ENCODE assay signal across 8 cellular contexts in genomic region chr22:31212783-31213626, GRCh38. TPM values are rescaled to one million over a fixed set of nuclear protein-coding genes. Genes with fewer than 3 reads are reported as not detected.
DNase-seq lines count a peak whose midpoint lies in the region; ATAC-seq lines count a peak whose summit lies in the region.

No MANE protein-coding gene starts in this region.

- no peaks in the 10 kb centered on the region for H3K36me3 ChIP-seq in iPS-15b (ENCODE audit: control insufficient read depth, insufficient read depth, low read length)

- H3K36me3 Mint-ChIP-seq in activated CD4-positive, alpha-beta memory T cell treated with anti-CD3 and anti-CD28 coated beads for 36 hours = peaks cover 3% of the 10 kb centered on the region

- peaks cover 54% of the 10 kb centered on the region for H3K4me1 Mint-ChIP-seq in activated CD4-positive, alpha-beta memory T cell treated with anti-CD3 and anti-CD28 coated beads for 36 hours (ENCODE audit: low read depth)

- H3K4me3 ChIP-seq in iPS-15b (ENCODE audit: low read depth, low read length) = peak overlapping the region; percentile 88

- no peaks in the 10 kb centered on the region for H3K27me3 ChIP-seq in iPS-15b (ENCODE audit: control insufficient read depth, insufficient read depth, low read length)

- peak overlapping the region; percentile 83 for H3K4me3 Mint-ChIP-seq in activated CD4-positive, alpha-beta memory T cell treated with anti-CD3 and anti-CD28 coated beads for 36 hours

- H3K4me1 ChIP-seq in iPS-15b (ENCODE audit: control insufficient read depth, insufficient read depth, low read length) = peaks cover 6% of the 10 kb centered on the region

- peak overlapping the region; percentile 93 for H3K9ac ChIP-seq in iPS-15b (ENCODE audit: low read depth, low read length)

- POLR2A ChIA-PET in activated CD4-positive, alpha-beta memory T cell treated with anti-CD3 and anti-CD28 coated beads for 36 hours (lab: Charles Lee) = interaction anchor here (0.9 to 2.7 kb wide), 9 partner anchors 11 to 244 kb away, joined by 3 to 15 read pairs (median 4); partner anchors contain the start of genes MORC2 and SELENOM

- intact Hi-C loops in activated CD4-positive, alpha-beta memory T cell treated with anti-CD3 and anti-CD28 coated beads for 36 hours (cut with micrococcal nuclease) = loop anchor here (1.0 to 10.0 kb wide), 4 partner anchors 60 to 128 kb away; partner anchors contain the start of genes PIK3IP1, SELENOM and SMTN

- H3K9me3 ChIP-seq in iPS-15b (ENCODE audit: control insufficient read depth, insufficient read depth, low read length) = no peaks in the 10 kb centered on the region

- peak in 2 of 3 experiments; percentile 28 to 35 for DNase-seq in NCI-H1417 (lab: John Stamatoyannopoulos, UW)
- no peak for DNase-seq in NCI-H1417 treated with DMSO at 0.1 percent for 48 hours (lab: John Stamatoyannopoulos, UW)
- peak; percentile 13 for DNase-seq in activated CD4-positive, alpha-beta memory T cell treated with anti-CD3 and anti-CD28 coated beads for 36 hours
- peak; percentile 10 for DNase-seq in stimulated activated naive CD8-positive, alpha-beta T cell treated with anti-CD3 and anti-CD28 coated beads, Interleukin-15, Interleukin-2, amounts not matched to agents 100 U/mL and 50 U/mL, for 24 hours
- DNase-seq in NCI-H2227 treated with DMSO at 0.1 percent for 48 hours (lab: John Stamatoyannopoulos, UW) = no peak
- no peak for DNase-seq in NCI-H1436 treated with DMSO at 0.1 percent for 48 hours (lab: John Stamatoyannopoulos, UW)

- H3K27ac Mint-ChIP-seq in activated CD4-positive, alpha-beta memory T cell treated with anti-CD3 and anti-CD28 coated beads for 36 hours = peak overlapping the region; percentile 87

- ATAC-seq in stimulated activated naive CD8-positive, alpha-beta T cell treated with anti-CD3 and anti-CD28 coated beads, Interleukin-15, Interleukin-2, amounts not matched to agents 100 U/mL and 50 U/mL, for 24 hours = no peak
- ATAC-seq in GM21576 (IDR thresholded peaks at IDR 0.05; ENCODE audit: unreplicated experiment) = no peak

- no peaks in the 10 kb centered on the region for H3K9me3 Mint-ChIP-seq in activated CD4-positive, alpha-beta memory T cell treated with anti-CD3 and anti-CD28 coated beads for 36 hours

- H3K27me3 Mint-ChIP-seq in activated CD4-positive, alpha-beta memory T cell treated with anti-CD3 and anti-CD28 coated beads for 36 hours = no peaks in the 10 kb centered on the region

- CTCF ChIA-PET in activated CD4-positive, alpha-beta memory T cell treated with anti-CD3 and anti-CD28 coated beads for 36 hours (lab: Charles Lee) = interaction anchor here (0.6 to 5.9 kb wide), 27 partner anchors 11 to 331 kb away, joined by 3 to 79 read pairs (median 6); partner anchors contain the start of genes PATZ1, PIK3IP1, RNF185 and SELENOM

RNA-seq across cellular contexts. Expression of gene LIMK2, which starts 0.9 kb away (rescaled TPM):
- 10 to 100 TPM; 42.0 to 44.7 TPM for total RNA-seq in activated CD4-positive, alpha-beta memory T cell treated with anti-CD3 and anti-CD28 coated beads for 36 hours

RNA-seq across cellular contexts. Expression of gene RNF185, which starts 53.0 kb away (rescaled TPM):
- total RNA-seq in activated CD4-positive, alpha-beta memory T cell treated with anti-CD3 and anti-CD28 coated beads for 36 hours = 10 to 100 TPM; 17.9 to 21.6 TPM

Comparison
In these comparisons a context has a peak if more than half of its experiments do, and no peak if none do; other contexts are left out.
1. DNase-seq: peak in NCI-H1417 (2 of 3), activated CD4-positive, alpha-beta memory T cell treated with anti-CD3 and anti-CD28 coated beads for 36 hours (single experiment) and stimulated activated naive CD8-positive, alpha-beta T cell treated with anti-CD3 and anti-CD28 coated beads, Interleukin-15, Interleukin-2, amounts not matched to agents 100 U/mL and 50 U/mL, for 24 hours (single experiment); none in NCI-H1417 treated with DMSO at 0.1 percent for 48 hours (single experiment), NCI-H2227 treated with DMSO at 0.1 percent for 48 hours (single experiment) and NCI-H1436 treated with DMSO at 0.1 percent for 48 hours (single experiment).